Comparison of ENCODE assay signal across 1 cellular context in the genomic region with DNA sequence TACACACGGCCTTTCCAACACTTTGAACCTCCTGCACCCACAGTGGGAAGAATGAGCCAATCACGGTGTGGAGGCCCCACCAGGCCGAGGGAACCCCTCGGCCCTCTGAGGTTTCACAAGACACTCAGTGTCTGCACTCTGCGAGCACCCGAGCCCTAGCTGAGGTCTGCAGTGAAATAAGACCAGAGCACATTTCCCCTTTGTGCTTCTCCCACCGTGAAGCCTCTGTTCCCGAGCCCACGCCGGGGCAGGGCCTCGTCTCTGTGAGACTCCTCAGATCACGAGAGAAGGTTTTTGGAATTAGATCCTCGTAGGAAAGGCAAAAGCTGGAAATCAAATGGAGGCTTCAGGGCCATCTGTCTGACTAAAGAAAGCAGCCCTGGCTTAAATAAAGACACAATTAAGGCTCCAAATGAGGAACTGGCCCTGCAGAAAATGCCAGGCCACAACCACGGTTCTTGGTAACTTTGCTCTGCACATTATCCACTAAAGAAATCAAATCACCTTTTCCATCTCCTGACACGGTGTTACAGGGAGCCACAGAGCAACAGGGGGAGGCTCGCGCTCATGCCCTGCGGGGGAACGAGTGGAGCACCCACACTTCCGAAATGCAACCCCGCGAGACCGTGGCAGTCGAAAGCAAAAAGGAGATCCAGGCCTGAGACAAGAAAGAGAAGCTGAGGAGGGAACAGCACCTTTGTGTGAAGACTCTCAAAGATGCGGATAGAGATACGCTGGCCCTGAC.
TF ChIP-seq lines count a peak whose summit lies in the region.

No MANE protein-coding gene starts in this region.

TF ChIP-seq in GM23338, 12 proteins besides CTCF, POLR2A, EP300 and RAD21 (continued from another document):
- TF ChIP-seq ZNF462 (CRISPR knock-in tag; IDR thresholded peaks at IDR 0.05) (no peak), POLR2AphosphoS5 (IDR thresholded peaks at IDR 0.05; ENCODE audit: low read depth) (no peak), CREB1 (CRISPR knock-in tag; IDR thresholded peaks at IDR 0.05; ENCODE audit: low read depth) (no peak)
